In genomic region chr16:85308585-85309540, GRCh38 we compare ENCODE assay signal across 13 cellular contexts.
DNase-seq lines count a peak whose midpoint lies in the region; ATAC-seq, FAIRE-seq and TF ChIP-seq lines count a peak whose summit lies in the region.
"Had no signal": no experiment of that assay in that cellular context is flagged by ENCODE, and none has a peak within 500 bp of the region (broad histone marks: within the 10 kb centered on the region; RNA-seq: fewer than 3 reads in every experiment).

No MANE protein-coding gene starts in this region.

- DNase-seq in GM23338 (ENCODE audit: low spot score) (no peak), WERI-Rb-1 (no peak), naive B cell (peak; percentile 58), GM19239 (ENCODE audit: insufficient read length, low spot score) (no peak)
- DNase-seq in stimulated activated CD4-positive, alpha-beta T cell treated with anti-CD3 and anti-CD28 coated beads, Interleukin-1b, Interleukin-23, amount 100 ng/mL, for 48 hours = no peak
- DNase-seq in activated T-cell treated with anti-CD3 and anti-CD28 coated beads, Interleukin-2, amount 50 U/mL, for 48 hours = no peak
- DNase-seq: erythroblast, GM23248, NCI-H2107, PC-9 had no signal

- 0 out of 2 replicates have a peak, but pooled peaks cover 5% of the 10 kb centered on the region for H3K79me2 ChIP-seq in GM23338 (replicated peaks; ENCODE audit: insufficient read depth)

- H2AFZ ChIP-seq in GM23338 = no peak overlapping the region
- H2AFZ ChIP-seq: GM23248, PC-9 had no signal

- no peak for FAIRE-seq in GM19239 (lab: Jason Lieb, UNC)

- H3K36me3 ChIP-seq in BLaER1 = no peaks in the 10 kb centered on the region
- no peaks in the 10 kb centered on the region for H3K36me3 ChIP-seq in GM23338 (ENCODE audit: insufficient read depth)
- H3K36me3 ChIP-seq in WERI-Rb-1 = no peaks in the 10 kb centered on the region

- H3K9me3 Mint-ChIP-seq in GM23338 = no peaks in the 10 kb centered on the region; the same call in 2 of the 3 replicates
- no peaks in the 10 kb centered on the region for H3K9me3 Mint-ChIP-seq in naive B cell
- H3K9me3 Mint-ChIP-seq: activated T-cell treated with anti-CD3 and anti-CD28 coated beads, Interleukin-2, amount 50 U/mL, for 24 hours had no signal

- H3K4me1 Mint-ChIP-seq in GM23338 (peaks cover 64% of the 10 kb centered on the region), naive B cell (peaks cover 51 to 87% (median 85%) of the 10 kb centered on the region in 3 donors)

- peak overlapping the region; percentile 98 for H3K4me2 ChIP-seq in BLaER1
- 0 out of 2 replicates have a peak overlapping the region, but pooled peaks have one; percentile 32 for H3K4me2 ChIP-seq in GM23338
- H3K4me2 ChIP-seq: PC-9 had no signal

- H4K20me1 ChIP-seq in BLaER1 = no peaks in the 10 kb centered on the region
- H4K20me1 ChIP-seq in GM23338 (replicated peaks; ENCODE audit: insufficient read depth) = no peaks in the 10 kb centered on the region

- no peak overlapping the region for H3K4me3 Mint-ChIP-seq in GM23338
- H3K4me3 Mint-ChIP-seq in naive B cell = peak overlapping the region; percentile 76 to 90 (median 84)
- H3K4me3 Mint-ChIP-seq: activated T-cell treated with anti-CD3 and anti-CD28 coated beads, Interleukin-2, amount 50 U/mL, for 24 hours had no signal

- no peaks in the 10 kb centered on the region; the same call in none of the 2 replicates for H3F3A ChIP-seq in GM23338 (replicated peaks; ENCODE audit: low read depth)

- H3K27me3 Mint-ChIP-seq in GM23338 (ENCODE audit: insufficient read depth, low read depth, poor library complexity) (peaks cover 36% of the 10 kb centered on the region), naive B cell (no peaks in the 10 kb centered on the region)

- H3K27ac Mint-ChIP-seq in GM23338 = no peak overlapping the region
- H3K27ac Mint-ChIP-seq in naive B cell = peak overlapping the region; percentile 86 to 97 (median 96)
- H3K27ac Mint-ChIP-seq: activated T-cell treated with anti-CD3 and anti-CD28 coated beads, Interleukin-2, amount 50 U/mL, for 24 hours had no signal

- H3K9ac ChIP-seq in BLaER1 = peak overlapping the region; percentile 81
- H3K9ac ChIP-seq: GM23248 had no signal

- H3K9me3 ChIP-seq in BLaER1 = no peaks in the 10 kb centered on the region
- H3K9me3 ChIP-seq in WERI-Rb-1 (ENCODE audit: severe bottlenecking) = no peaks in the 10 kb centered on the region

- peaks cover 5% of the 10 kb centered on the region; the same call in 2 of the 3 replicates for H3K36me3 Mint-ChIP-seq in GM23338 (ENCODE audit: low read depth)
- H3K36me3 Mint-ChIP-seq in naive B cell = no peaks in the 10 kb centered on the region

- ATAC-seq in GM23338 = no peak
- peak in 1 of 2 donors; percentile 8 for ATAC-seq in naive B cell (ENCODE audit: low read depth in 2 of 2)
- ATAC-seq in HG03025 (IDR thresholded peaks at IDR 0.05; ENCODE audit: low FRiP score, unreplicated experiment) = no peak

- H3K27ac ChIP-seq in BLaER1 (peak overlapping the region; percentile 97), GM23338 (ENCODE audit: low read depth) (no peak overlapping the region), WERI-Rb-1 (peak overlapping the region; percentile 97)
- H3K27ac ChIP-seq: GM23248, PC-9 had no signal

- H3K9me2 ChIP-seq in GM23338 (ENCODE audit: insufficient read depth) = no peaks in the 10 kb centered on the region

- TF ChIP-seq CTCF in GM23338 (conservative IDR thresholded peaks at IDR 0.05; ENCODE audit: low read depth in 2 of 2) (no peak), WERI-Rb-1 (IDR thresholded peaks at IDR 0.05; ENCODE audit: low read depth, low read length) (no peak)

- H3K27me3 ChIP-seq in BLaER1 (no peaks in the 10 kb centered on the region), GM23338 (ENCODE audit: insufficient read depth) (no peaks in the 10 kb centered on the region), WERI-Rb-1 (ENCODE audit: insufficient read depth, low read depth, severe bottlenecking) (no peaks in the 10 kb centered on the region)

- H3K4me1 ChIP-seq in BLaER1 (peaks cover 96% of the 10 kb centered on the region), GM23338 (ENCODE audit: insufficient read depth) (peaks cover 37% of the 10 kb centered on the region)

- H3K4me3 ChIP-seq in BLaER1 (peak overlapping the region; percentile 54), GM23338 (no peak overlapping the region), WERI-Rb-1 (ENCODE audit: low read depth, low read length) (no peak overlapping the region)
- H3K4me3 ChIP-seq: GM23248, PC-9 had no signal

TF ChIP-seq in GM23338, 12 proteins besides CTCF, POLR2A, EP300 and RAD21 (continues in another document):
- TF ChIP-seq CREB1 (CRISPR knock-in tag; IDR thresholded peaks at IDR 0.05; ENCODE audit: low read depth) (no peak), ETS1 (IDR thresholded peaks at IDR 0.05) (no peak), ZNF114 (CRISPR knock-in tag; IDR thresholded peaks at IDR 0.05) (no peak), REST (IDR thresholded peaks at IDR 0.05; ENCODE audit: unreplicated experiment) (no peak), NANOG (IDR thresholded peaks at IDR 0.05; ENCODE audit: borderline replicate concordance) (no peak)
